Comparison of ENCODE assay signal across 1 cellular context in the genomic region with DNA sequence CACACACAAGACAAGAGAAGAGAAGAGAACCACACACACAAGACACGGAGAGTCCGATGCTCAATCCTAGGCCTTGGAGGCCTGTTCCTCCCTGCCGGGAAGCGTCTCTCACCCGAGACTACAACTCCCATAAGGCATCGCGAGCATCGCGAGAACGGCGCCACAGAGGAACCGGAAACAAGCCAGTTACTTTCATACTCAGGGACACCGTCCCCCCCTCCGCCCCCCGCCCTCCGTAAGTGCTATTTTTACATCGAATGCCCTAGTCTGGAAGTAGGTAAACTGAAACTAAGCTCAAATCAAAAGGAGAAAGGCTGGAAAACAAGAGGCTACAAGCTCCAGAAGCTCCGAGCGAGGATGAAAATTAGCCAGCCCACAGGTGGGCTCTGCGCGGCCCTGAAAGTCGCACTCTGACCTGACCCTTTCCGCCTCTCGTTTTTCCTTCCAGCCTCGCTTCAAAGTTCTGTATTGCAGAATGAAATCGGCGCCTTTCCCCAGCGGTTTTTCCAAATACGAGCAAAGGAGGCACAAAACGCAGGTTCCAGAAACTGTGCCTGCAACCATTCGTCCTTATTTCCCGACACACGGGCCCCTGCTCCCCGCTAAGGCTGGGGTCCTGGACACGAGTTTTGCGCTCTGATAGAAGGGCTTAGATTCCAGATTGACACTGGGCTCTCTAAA.
TF ChIP-seq lines count a peak whose summit lies in the region.

No MANE protein-coding gene starts in this region.

TF ChIP-seq in K562, 482 proteins besides CTCF, POLR2A, EP300 and RAD21 (continued from another document and continues in another):
- TF ChIP-seq, protein P1, sequence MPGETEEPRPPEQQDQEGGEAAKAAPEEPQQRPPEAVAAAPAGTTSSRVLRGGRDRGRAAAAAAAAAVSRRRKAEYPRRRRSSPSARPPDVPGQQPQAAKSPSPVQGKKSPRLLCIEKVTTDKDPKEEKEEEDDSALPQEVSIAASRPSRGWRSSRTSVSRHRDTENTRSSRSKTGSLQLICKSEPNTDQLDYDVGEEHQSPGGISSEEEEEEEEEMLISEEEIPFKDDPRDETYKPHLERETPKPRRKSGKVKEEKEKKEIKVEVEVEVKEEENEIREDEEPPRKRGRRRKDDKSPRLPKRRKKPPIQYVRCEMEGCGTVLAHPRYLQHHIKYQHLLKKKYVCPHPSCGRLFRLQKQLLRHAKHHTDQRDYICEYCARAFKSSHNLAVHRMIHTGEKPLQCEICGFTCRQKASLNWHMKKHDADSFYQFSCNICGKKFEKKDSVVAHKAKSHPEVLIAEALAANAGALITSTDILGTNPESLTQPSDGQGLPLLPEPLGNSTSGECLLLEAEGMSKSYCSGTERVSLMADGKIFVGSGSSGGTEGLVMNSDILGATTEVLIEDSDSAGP (CRISPR knock-in tag; IDR thresholded peaks at IDR 0.05): no peak
- TF ChIP-seq ZZZ3 (IDR thresholded peaks at IDR 0.05) (0 out of 2 replicates have a peak, but pooled peaks have one; percentile 33), RBBP5 (IDR thresholded peaks at IDR 0.05; ENCODE audit: borderline replicate concordance, insufficient read depth, low read length, poor library complexity, severe bottlenecking) (peak; percentile 30), ZBTB11 (CRISPR knock-in tag; IDR thresholded peaks at IDR 0.05) (peak in 2 of 3 experiments; percentile 56 to 89; a peak in 3 of 6 replicates), SFPQ (IDR thresholded peaks at IDR 0.05; ENCODE audit: low read depth, low read length) (no peak), NFXL1 (CRISPR knock-in tag; IDR thresholded peaks at IDR 0.05) (no peak), SNIP1 (IDR thresholded peaks at IDR 0.05; ENCODE audit: low read depth) (no peak), FOSL1 (tag; conservative IDR thresholded peaks at IDR 0.05) (no peak), ARID2 (IDR thresholded peaks at IDR 0.05) (no peak), E2F4 (CRISPR knock-in tag; IDR thresholded peaks at IDR 0.05; ENCODE audit: low read depth) (no peak), SP1 (CRISPR knock-in tag; IDR thresholded peaks at IDR 0.05) (no peak), ZNF253 (CRISPR knock-in tag; conservative IDR thresholded peaks at IDR 0.05) (no peak), MYC (IDR thresholded peaks at IDR 0.05; ENCODE audit: low read depth, low read length) (peak; percentile 43; the same call in 1 of the 2 replicates), MYC (CRISPR knock-in tag; IDR thresholded peaks at IDR 0.05; ENCODE audit: borderline replicate concordance, low read depth) (0 out of 2 replicates have a peak, but pooled peaks have one; percentile 21), HMG20B (CRISPR knock-in tag; IDR thresholded peaks at IDR 0.05) (0 out of 2 replicates have a peak, but pooled peaks have one; percentile 26), SMAD2 (IDR thresholded peaks at IDR 0.05; ENCODE audit: low read depth, low read length) (no peak), ARID1B (IDR thresholded peaks at IDR 0.05) (peak; percentile 8; the same call in 1 of the 2 replicates), HIVEP1 (CRISPR knock-in tag; IDR thresholded peaks at IDR 0.05) (0 out of 2 replicates have a peak, but pooled peaks have one; percentile 25), CEBPG (CRISPR knock-in tag; IDR thresholded peaks at IDR 0.05) (no peak), CEBPG (tag; conservative IDR thresholded peaks at IDR 0.05 in 1 of 2, IDR thresholded peaks at IDR 0.05 in 1 of 2) (no peak), ZNF354B (CRISPR knock-in tag; IDR thresholded peaks at IDR 0.05) (no peak), ZNF274 (IDR thresholded peaks at IDR 0.05; ENCODE audit: borderline replicate concordance, low read depth, low read length) (no peak), KDM1A (IDR thresholded peaks at IDR 0.05) (no peak), POLR2AphosphoS5 (IDR thresholded peaks at IDR 0.05; ENCODE audit: control insufficient read depth, insufficient read depth, low read depth, low read length) (peak; percentile 85), RB1 (IDR thresholded peaks at IDR 0.05; ENCODE audit: low read depth) (peak; percentile 46; the same call in 1 of the 2 replicates), RAD51 (IDR thresholded peaks at IDR 0.05; ENCODE audit: borderline replicate concordance, low read depth) (no peak), E4F1 (CRISPR knock-in tag; IDR thresholded peaks at IDR 0.05; ENCODE audit: borderline replicate concordance) (no peak)
- TF ChIP-seq, protein P2, sequence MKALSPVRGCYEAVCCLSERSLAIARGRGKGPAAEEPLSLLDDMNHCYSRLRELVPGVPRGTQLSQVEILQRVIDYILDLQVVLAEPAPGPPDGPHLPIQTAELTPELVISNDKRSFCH (CRISPR knock-in tag; IDR thresholded peaks at IDR 0.05): no peak
- TF ChIP-seq, protein P2 (tag; IDR thresholded peaks at IDR 0.05): 0 out of 2 replicates have a peak, but pooled peaks have one; percentile 36
- TF ChIP-seq, protein P3, sequence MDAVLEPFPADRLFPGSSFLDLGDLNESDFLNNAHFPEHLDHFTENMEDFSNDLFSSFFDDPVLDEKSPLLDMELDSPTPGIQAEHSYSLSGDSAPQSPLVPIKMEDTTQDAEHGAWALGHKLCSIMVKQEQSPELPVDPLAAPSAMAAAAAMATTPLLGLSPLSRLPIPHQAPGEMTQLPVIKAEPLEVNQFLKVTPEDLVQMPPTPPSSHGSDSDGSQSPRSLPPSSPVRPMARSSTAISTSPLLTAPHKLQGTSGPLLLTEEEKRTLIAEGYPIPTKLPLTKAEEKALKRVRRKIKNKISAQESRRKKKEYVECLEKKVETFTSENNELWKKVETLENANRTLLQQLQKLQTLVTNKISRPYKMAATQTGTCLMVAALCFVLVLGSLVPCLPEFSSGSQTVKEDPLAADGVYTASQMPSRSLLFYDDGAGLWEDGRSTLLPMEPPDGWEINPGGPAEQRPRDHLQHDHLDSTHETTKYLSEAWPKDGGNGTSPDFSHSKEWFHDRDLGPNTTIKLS (IDR thresholded peaks at IDR 0.05; ENCODE audit: borderline replicate concordance, low read depth): peak; percentile 92
- TF ChIP-seq, protein P4, sequence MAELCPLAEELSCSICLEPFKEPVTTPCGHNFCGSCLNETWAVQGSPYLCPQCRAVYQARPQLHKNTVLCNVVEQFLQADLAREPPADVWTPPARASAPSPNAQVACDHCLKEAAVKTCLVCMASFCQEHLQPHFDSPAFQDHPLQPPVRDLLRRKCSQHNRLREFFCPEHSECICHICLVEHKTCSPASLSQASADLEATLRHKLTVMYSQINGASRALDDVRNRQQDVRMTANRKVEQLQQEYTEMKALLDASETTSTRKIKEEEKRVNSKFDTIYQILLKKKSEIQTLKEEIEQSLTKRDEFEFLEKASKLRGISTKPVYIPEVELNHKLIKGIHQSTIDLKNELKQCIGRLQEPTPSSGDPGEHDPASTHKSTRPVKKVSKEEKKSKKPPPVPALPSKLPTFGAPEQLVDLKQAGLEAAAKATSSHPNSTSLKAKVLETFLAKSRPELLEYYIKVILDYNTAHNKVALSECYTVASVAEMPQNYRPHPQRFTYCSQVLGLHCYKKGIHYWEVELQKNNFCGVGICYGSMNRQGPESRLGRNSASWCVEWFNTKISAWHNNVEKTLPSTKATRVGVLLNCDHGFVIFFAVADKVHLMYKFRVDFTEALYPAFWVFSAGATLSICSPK (IDR thresholded peaks at IDR 0.05; ENCODE audit: borderline replicate concordance): no peak
